10 cellular contexts compared by ENCODE assay signal in genomic region chrX:16119353-16120220, GRCh38. TPM values are rescaled to one million over a fixed set of nuclear protein-coding genes. Genes with fewer than 3 reads are reported as not detected.
DNase-seq lines count a peak whose midpoint lies in the region; ATAC-seq and TF ChIP-seq lines count a peak whose summit lies in the region.
"Had no signal": no experiment of that assay in that cellular context is flagged by ENCODE, and none has a peak within 500 bp of the region (broad histone marks: within the 10 kb centered on the region; RNA-seq: fewer than 3 reads in every experiment).

No MANE protein-coding gene starts in this region.

- TF ChIP-seq CTCF in GM10248 (IDR thresholded peaks at IDR 0.05; ENCODE audit: control extremely low read depth, extremely low read depth, low read depth, missing control alignments): no peak
- no peak for TF ChIP-seq CTCF in mucosa of descending colon (IDR thresholded peaks at IDR 0.05)

- H3K36me3 Mint-ChIP-seq in T-helper 2 cell treated with Interferon-gamma antibody and Interleukin-4, amounts not matched to agents 5 μg/mL and 100 μg/mL, for 36 hours (ENCODE audit: low read depth): no peaks in the 10 kb centered on the region

- H3K27ac Mint-ChIP-seq in T-helper 2 cell treated with Interferon-gamma antibody and Interleukin-4, amounts not matched to agents 5 μg/mL and 100 μg/mL, for 36 hours: peak overlapping the region; percentile 22

- H3K4me3 Mint-ChIP-seq in T-helper 2 cell treated with Interferon-gamma antibody and Interleukin-4, amounts not matched to agents 5 μg/mL and 100 μg/mL, for 36 hours: peak overlapping the region; percentile 41

- peaks cover 5% of the 10 kb centered on the region for H3K9me3 Mint-ChIP-seq in T-helper 2 cell treated with Interferon-gamma antibody and Interleukin-4, amounts not matched to agents 5 μg/mL and 100 μg/mL, for 36 hours

- H3K4me3 ChIP-seq in mucosa of descending colon: no peak overlapping the region

- CTCF ChIA-PET in GM10248 (lab: Yijun Ruan, JAX): no interaction called here

- POLR2A ChIA-PET in GM10248 (lab: Yijun Ruan, JAX): interaction anchor here (0.6 kb wide), 1 partner anchor 644 kb away, joined by 8 read pairs; no protein-coding TSS in a partner anchor

- peaks cover 19% of the 10 kb centered on the region for H3K4me1 Mint-ChIP-seq in T-helper 2 cell treated with Interferon-gamma antibody and Interleukin-4, amounts not matched to agents 5 μg/mL and 100 μg/mL, for 36 hours (ENCODE audit: low read depth)

- no peaks in the 10 kb centered on the region for H3K9me3 ChIP-seq in mucosa of descending colon

- intact Hi-C loops in mucosa of descending colon (cut with DNase I, micrococcal nuclease): no loop called here

- DNase-seq in GM10248 (ENCODE audit: extremely low spot score) (peak; percentile 20), mucosa of descending colon (no peak), NCI-H1694 (lab: John Stamatoyannopoulos, UW) (no peak), DMS153 treated with DMSO at 0.1 percent for 48 hours (lab: John Stamatoyannopoulos, UW; ENCODE audit: unreplicated experiment) (no peak)
- no peak for DNase-seq in T-helper 2 cell treated with Interferon-gamma antibody and Interleukin-4, amounts not matched to agents 5 μg/mL and 100 μg/mL, for 36 hours (ENCODE audit: low spot score)
- no peak for DNase-seq in central memory CD4-positive, alpha-beta T cell
- DNase-seq: brain microvascular endothelial cell, Kasumi-1 had no signal

- ATAC-seq in GM19452 (IDR thresholded peaks at IDR 0.05; ENCODE audit: unreplicated experiment) (peak; percentile 76), HG03103 (IDR thresholded peaks at IDR 0.05; ENCODE audit: low read depth, unreplicated experiment) (peak; percentile 72), mucosa of descending colon (no peak)

- peaks cover 7% of the 10 kb centered on the region for H3K27me3 Mint-ChIP-seq in T-helper 2 cell treated with Interferon-gamma antibody and Interleukin-4, amounts not matched to agents 5 μg/mL and 100 μg/mL, for 36 hours (ENCODE audit: low read depth)

- H3K36me3 ChIP-seq in mucosa of descending colon (ENCODE audit: low read depth): no peaks in the 10 kb centered on the region
- H3K36me3 ChIP-seq: brain microvascular endothelial cell had no signal

- H3K4me1 ChIP-seq in mucosa of descending colon (ENCODE audit: low read depth): no peaks in the 10 kb centered on the region

RNA-seq across cellular contexts. Expression of gene GRPR, which starts 3.8 kb away (rescaled TPM):
- 1 to 10 TPM in 1 of 3 donors, under 1 TPM in 1, not detected in 1; 0.19 to 3.5 TPM for total RNA-seq in mucosa of descending colon

RNA-seq across cellular contexts. Expression of gene MAGEB17, which starts 47.7 kb away (rescaled TPM):
- under 1 TPM in 1 of 3 donors, not detected in 2; 0.22 TPM for total RNA-seq in mucosa of descending colon
